ENCODE assay signal across 24 cellular contexts in genomic region chr16:2954647-2955381, GRCh38.
DNase-seq lines count a peak whose midpoint lies in the region; ATAC-seq and TF ChIP-seq lines count a peak whose summit lies in the region.
"Had no signal": no experiment of that assay in that cellular context is flagged by ENCODE, and none has a peak within 500 bp of the region (broad histone marks: within the 10 kb centered on the region; RNA-seq: fewer than 3 reads in every experiment).

No MANE protein-coding gene starts in this region.

- TF ChIP-seq CTCF in HEK293 (tag by site-specific recombination; IDR thresholded peaks at IDR 0.05), result no peak
- no peak for TF ChIP-seq CTCF in WERI-Rb-1 (IDR thresholded peaks at IDR 0.05; ENCODE audit: low read depth, low read length)
- no peak for TF ChIP-seq CTCF in neutrophil (IDR thresholded peaks at IDR 0.05)

- peak; percentile 45 for DNase-seq in COR-L47 (lab: John Stamatoyannopoulos, UW)
- DNase-seq in WERI-Rb-1, result no peak
- no peak for DNase-seq in SIG-M5 treated with dmso at 0.1 percent for 504 hours (lab: John Stamatoyannopoulos, UW; ENCODE audit: unreplicated experiment)
- DNase-seq in stimulated activated CD4-positive, alpha-beta T cell treated with anti-CD3 and anti-CD28 coated beads, Interleukin-15, amount 100 ng/mL, for 24 hours, result no peak
- no peak for DNase-seq in substantia nigra (lab: John Stamatoyannopoulos, UW)
- DNase-seq: activated CD4-positive, alpha-beta memory T cell treated with anti-CD3 and anti-CD28 coated beads, Interleukin-2, amount 10 ng/mL, durations not matched to agents 7 days and 5 days; activated naive CD8-positive, alpha-beta T cell treated with anti-CD3 and anti-CD28 coated beads, Interleukin-2, amount 50 U/mL, for 24 hours; cerebellar nuclear complex; DMS79; foreskin keratinocyte; GF-D8; GOT3; left cardiac atrium; NCI-H1048; NCI-H446; SHP77 treated with DMSO at 0.1 percent for 48 hours; stimulated activated CD4-positive, alpha-beta T cell treated with anti-CD3 and anti-CD28 coated beads, Interleukin-4, amount 100 ng/mL, for 4 hours; stimulated activated naive CD4-positive, alpha-beta T cell treated with Interleukin-2 at 50 U/mL for 16 hours; tibial artery had no signal

- no peaks in the 10 kb centered on the region for H3K9me3 ChIP-seq in HEK293 (ENCODE audit: control insufficient read depth, insufficient read depth, low read depth, low read length)
- H3K9me3 ChIP-seq in WERI-Rb-1 (ENCODE audit: severe bottlenecking), result no peaks in the 10 kb centered on the region
- H3K9me3 ChIP-seq in neutrophil, result no peaks in the 10 kb centered on the region
- H3K9me3 ChIP-seq: body of pancreas, tibial artery had no signal

- CTCF ChIA-PET in HEK293 (lab: Yijun Ruan, JAX), result no interaction called here

- H3K4me1 ChIP-seq in HEK293 (ENCODE audit: control insufficient read depth, insufficient read depth, low read length) (no peaks in the 10 kb centered on the region), neutrophil (ENCODE audit: control insufficient read depth in 1 of 2, insufficient read depth in 1 of 2, low read depth in 1 of 2, low read length in 1 of 2) (peaks cover 27 to 28% of the 10 kb centered on the region in 2 experiments)
- H3K4me1 ChIP-seq: foreskin keratinocyte, tibial artery had no signal

- POLR2A ChIA-PET in HEK293 (lab: Yijun Ruan, JAX), result no interaction called here

- no peak for ATAC-seq in HG02970 (IDR thresholded peaks at IDR 0.05; ENCODE audit: low FRiP score, unreplicated experiment)
- ATAC-seq: activated CD4-positive, CD25-positive, alpha-beta regulatory T cell treated with anti-CD3 and anti-CD28 coated beads, Interleukin-2, amount 50 U/mL, for 24 hours; activated naive CD8-positive, alpha-beta T cell treated with anti-CD3 and anti-CD28 coated beads, Interleukin-2, amount 50 U/mL, for 24 hours; foreskin keratinocyte; left cardiac atrium had no signal

- H3K27ac ChIP-seq in HEK293 (ENCODE audit: extremely low read depth, low read depth, low read length) (no peak overlapping the region), WERI-Rb-1 (peak overlapping the region; percentile 86), neutrophil (peak overlapping the region; percentile 58), substantia nigra (ENCODE audit: low read depth, low read length, poor library complexity, severe bottlenecking) (no peak overlapping the region)
- H3K27ac ChIP-seq: foreskin keratinocyte, tibial artery had no signal

- H3K27me3 ChIP-seq in WERI-Rb-1 (ENCODE audit: insufficient read depth, low read depth, severe bottlenecking) (no peaks in the 10 kb centered on the region), neutrophil (no peaks in the 10 kb centered on the region)
- H3K27me3 ChIP-seq: body of pancreas had no signal

- H3K36me3 ChIP-seq in HEK293 (ENCODE audit: control insufficient read depth in 2 of 2, insufficient read depth in 1 of 2, low read length in 2 of 2) (no peaks in the 10 kb centered on the region), WERI-Rb-1 (no peaks in the 10 kb centered on the region), neutrophil (peaks cover 15% of the 10 kb centered on the region)

- H3K4me3 ChIP-seq in HEK293 (ENCODE audit: low read depth, low read length) (no peak overlapping the region), WERI-Rb-1 (ENCODE audit: low read depth, low read length) (no peak overlapping the region), neutrophil (ENCODE audit: low read depth in 1 of 2, low read length in 1 of 2) (peak overlapping the region in 1 of 2 experiments; percentile 44)
- H3K4me3 ChIP-seq: body of pancreas, tibial artery had no signal

TF ChIP-seq in HEK293, 187 proteins besides CTCF, POLR2A, EP300 and RAD21 (continues in another document):
- no peak for TF ChIP-seq KLF7 (tag by site-specific recombination; IDR thresholded peaks at IDR 0.05; ENCODE audit: borderline replicate concordance)
- no peak for TF ChIP-seq REST (tag by site-specific recombination; IDR thresholded peaks at IDR 0.05)
- TF ChIP-seq ZNF140 (tag by site-specific recombination; IDR thresholded peaks at IDR 0.05), result no peak
- no peak for TF ChIP-seq ZNF792 (tag by site-specific recombination; IDR thresholded peaks at IDR 0.05)
- peak; percentile 64 for TF ChIP-seq SCRT2 (tag by site-specific recombination; IDR thresholded peaks at IDR 0.05)
- peak; percentile 91 for TF ChIP-seq SCRT1 (tag by site-specific recombination; IDR thresholded peaks at IDR 0.05; ENCODE audit: borderline replicate concordance)
- no peak for TF ChIP-seq ZNF596 (tag by site-specific recombination; IDR thresholded peaks at IDR 0.05)
- no peak for TF ChIP-seq ZNF558 (tag by site-specific recombination; IDR thresholded peaks at IDR 0.05)
- no peak for TF ChIP-seq HIC1 (tag by site-specific recombination; IDR thresholded peaks at IDR 0.05)
- peak; percentile 73 for TF ChIP-seq ZNF692 (tag by site-specific recombination; IDR thresholded peaks at IDR 0.05)
- TF ChIP-seq ZNF654 (tag by site-specific recombination; IDR thresholded peaks at IDR 0.05; ENCODE audit: low read depth), result no peak
- TF ChIP-seq ZIC2 (tag by site-specific recombination; IDR thresholded peaks at IDR 0.05), result no peak
- no peak for TF ChIP-seq ZNF18 (tag by site-specific recombination; IDR thresholded peaks at IDR 0.05)
- no peak for TF ChIP-seq ZBTB20 (tag by site-specific recombination; IDR thresholded peaks at IDR 0.05)
- no peak for TF ChIP-seq GLI2 (tag by site-specific recombination; IDR thresholded peaks at IDR 0.05; ENCODE audit: borderline replicate concordance, low read depth)
- no peak for TF ChIP-seq SALL2 (tag by site-specific recombination; IDR thresholded peaks at IDR 0.05; ENCODE audit: borderline replicate concordance)

Comparison
In these comparisons a context has a peak if more than half of its experiments do, and no peak if none do; other contexts are left out.
1. H3K27ac ChIP-seq: peak in WERI-Rb-1 (single experiment) and neutrophil (single experiment); none in HEK293 (single experiment) and substantia nigra (single experiment).